Comparison of ENCODE assay signal across 8 cellular contexts in genomic region chr4:4574792-4575191, GRCh38. TPM values are rescaled to one million over a fixed set of nuclear protein-coding genes. Genes with fewer than 3 reads are reported as not detected.
DNase-seq lines count a peak whose midpoint lies in the region; ATAC-seq and TF ChIP-seq lines count a peak whose summit lies in the region.

No MANE protein-coding gene starts in this region.

- H3K4me1 ChIP-seq in mucosa of rectum (ENCODE audit: control insufficient read depth in 2 of 2, insufficient read depth in 2 of 2, low read length in 2 of 2) (peaks cover 0 to 9% of the 10 kb centered on the region in 2 donors), uterus (no peaks in the 10 kb centered on the region)

- H3K36me3 ChIP-seq in mucosa of rectum (ENCODE audit: control insufficient read depth in 2 of 2, insufficient read depth in 2 of 2, low read length in 2 of 2) (no peaks in the 10 kb centered on the region), uterus (no peaks in the 10 kb centered on the region)

- H3K27me3 ChIP-seq in mucosa of rectum (ENCODE audit: control insufficient read depth in 2 of 2, insufficient read depth in 2 of 2, low read length in 2 of 2) (no peaks in the 10 kb centered on the region), uterus (no peaks in the 10 kb centered on the region)

- H3K9ac ChIP-seq in mucosa of rectum (ENCODE audit: low read depth in 1 of 2, low read length in 2 of 2), result peak overlapping the region; percentile 60 to 82

- peak overlapping the region in 1 of 2 donors; percentile 53 for H3K27ac ChIP-seq in mucosa of rectum (ENCODE audit: low read depth in 2 of 2, low read length in 2 of 2)
- peak overlapping the region; percentile 78 to 85 for H3K27ac ChIP-seq in uterus

- H3K4me3 ChIP-seq in mucosa of rectum (ENCODE audit: low read length in 2 of 2) (peak overlapping the region; percentile 71 to 80), uterus (peak overlapping the region; percentile 60 to 69)

- no peak for TF ChIP-seq POLR2A in uterus (IDR thresholded peaks at IDR 0.05)

- ATAC-seq in esophagus mucosa, result peak; percentile 83
- ATAC-seq in HG02610 (IDR thresholded peaks at IDR 0.05; ENCODE audit: unreplicated experiment), result no peak

- no peak for TF ChIP-seq CTCF in uterus (IDR thresholded peaks at IDR 0.05)

- H3K9me3 ChIP-seq in mucosa of rectum (ENCODE audit: control insufficient read depth in 2 of 2, low read length in 2 of 2) (no peaks in the 10 kb centered on the region), uterus (no peaks in the 10 kb centered on the region)

- intact Hi-C loops in uterus (cut with DNase I; ENCODE audit: low total_unique reads), result no loop called here

- peak; percentile 2 for DNase-seq in NOMO-1 treated with DMSO at 0.1 percent for 48 hours (lab: John Stamatoyannopoulos, UW; ENCODE audit: unreplicated experiment)
- no peak for DNase-seq in NOMO-1 treated with dmso at 0.1 percent for 144 hours (lab: John Stamatoyannopoulos, UW; ENCODE audit: unreplicated experiment)
- DNase-seq in T-helper 22 cell (ENCODE audit: low read depth), result peak; percentile 45
- peak; percentile 50 to 68 for DNase-seq in uterus
- DNase-seq in NCI-H524 treated with DMSO at 0.1 percent for 48 hours (lab: John Stamatoyannopoulos, UW), result no peak

RNA-seq across cellular contexts. Expression of gene STX18, which starts 32.9 kb away (rescaled TPM):
- total RNA-seq in esophagus mucosa (13.6 TPM), uterus (10 to 100 TPM in 3 of 4 donors, 1 to 10 TPM in 1; 6.4 to 62.5 (median 28.9) TPM)

Comparison
In these comparisons a context has a peak if more than half of its experiments do, and no peak if none do; other contexts are left out.
1. DNase-seq: peak in NOMO-1 treated with DMSO at 0.1 percent for 48 hours (single experiment), T-helper 22 cell (single experiment) and uterus (2 of 2); none in NOMO-1 treated with dmso at 0.1 percent for 144 hours (single experiment) and NCI-H524 treated with DMSO at 0.1 percent for 48 hours (single experiment).